In the genomic region with DNA sequence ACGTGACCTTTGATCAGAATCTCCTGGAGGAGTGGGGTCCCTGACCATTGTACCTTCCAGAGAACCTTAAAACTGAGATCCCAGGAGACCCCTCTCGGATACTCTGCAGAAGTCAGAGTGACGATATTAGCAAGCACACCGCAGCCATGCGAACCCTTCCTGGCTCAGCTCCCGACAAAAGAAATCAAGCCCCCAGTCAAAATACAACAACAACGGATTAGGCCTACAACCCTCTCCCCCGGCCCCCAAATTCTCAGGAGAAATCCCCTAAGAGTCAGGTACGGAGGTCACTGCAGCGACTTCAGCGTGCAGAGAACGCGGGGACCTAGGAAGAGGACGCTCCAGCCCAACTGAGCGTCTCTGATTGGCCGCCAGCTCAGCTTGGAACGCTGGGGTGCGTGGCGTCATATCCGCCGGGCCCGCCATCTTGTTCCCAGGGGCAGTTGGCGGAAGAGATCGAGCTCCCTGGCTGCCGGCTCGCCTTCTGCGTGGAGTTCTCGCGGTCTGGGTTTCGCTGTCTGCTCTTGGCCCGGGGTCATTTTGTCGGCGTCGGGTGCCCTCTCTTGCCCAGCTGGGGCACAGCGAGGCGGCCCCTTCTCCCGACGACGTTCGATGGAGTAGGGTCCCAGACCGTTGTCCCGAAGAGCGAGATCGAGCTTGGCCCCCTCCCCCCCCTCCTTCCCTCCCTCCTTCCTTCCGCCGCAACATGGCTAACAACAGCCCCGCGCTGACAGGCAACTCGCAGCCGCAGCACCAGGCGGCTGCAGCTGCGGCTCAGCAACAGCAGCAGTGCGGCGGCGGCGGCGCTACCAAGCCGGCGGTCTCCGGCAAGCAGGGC, we compare ENCODE assay signal across 1 cellular context.
TF ChIP-seq lines count a peak whose summit lies in the region.

A gene with protein sequence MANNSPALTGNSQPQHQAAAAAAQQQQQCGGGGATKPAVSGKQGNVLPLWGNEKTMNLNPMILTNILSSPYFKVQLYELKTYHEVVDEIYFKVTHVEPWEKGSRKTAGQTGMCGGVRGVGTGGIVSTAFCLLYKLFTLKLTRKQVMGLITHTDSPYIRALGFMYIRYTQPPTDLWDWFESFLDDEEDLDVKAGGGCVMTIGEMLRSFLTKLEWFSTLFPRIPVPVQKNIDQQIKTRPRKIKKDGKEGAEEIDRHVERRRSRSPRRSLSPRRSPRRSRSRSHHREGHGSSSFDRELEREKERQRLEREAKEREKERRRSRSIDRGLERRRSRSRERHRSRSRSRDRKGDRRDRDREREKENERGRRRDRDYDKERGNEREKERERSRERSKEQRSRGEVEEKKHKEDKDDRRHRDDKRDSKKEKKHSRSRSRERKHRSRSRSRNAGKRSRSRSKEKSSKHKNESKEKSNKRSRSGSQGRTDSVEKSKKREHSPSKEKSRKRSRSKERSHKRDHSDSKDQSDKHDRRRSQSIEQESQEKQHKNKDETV (plus strand): TSS at position 425 of the 838 bp plus-strand sequence. CDS start 282 bp downstream, at position 707.

TF ChIP-seq in HepG2, 621 proteins besides CTCF, POLR2A, EP300 and RAD21 (continued from another document and continues in another):
- TF ChIP-seq, protein P1, sequence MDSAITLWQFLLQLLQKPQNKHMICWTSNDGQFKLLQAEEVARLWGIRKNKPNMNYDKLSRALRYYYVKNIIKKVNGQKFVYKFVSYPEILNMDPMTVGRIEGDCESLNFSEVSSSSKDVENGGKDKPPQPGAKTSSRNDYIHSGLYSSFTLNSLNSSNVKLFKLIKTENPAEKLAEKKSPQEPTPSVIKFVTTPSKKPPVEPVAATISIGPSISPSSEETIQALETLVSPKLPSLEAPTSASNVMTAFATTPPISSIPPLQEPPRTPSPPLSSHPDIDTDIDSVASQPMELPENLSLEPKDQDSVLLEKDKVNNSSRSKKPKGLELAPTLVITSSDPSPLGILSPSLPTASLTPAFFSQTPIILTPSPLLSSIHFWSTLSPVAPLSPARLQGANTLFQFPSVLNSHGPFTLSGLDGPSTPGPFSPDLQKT (CRISPR knock-in tag; IDR thresholded peaks at IDR 0.05; ENCODE audit: borderline replicate concordance) = no peak
- TF ChIP-seq NFYB (CRISPR knock-in tag; IDR thresholded peaks at IDR 0.05) (peak; percentile 86), ZNF749 (CRISPR knock-in tag; IDR thresholded peaks at IDR 0.05; ENCODE audit: borderline replicate concordance) (peak; percentile 88), ZNF121 (CRISPR knock-in tag; IDR thresholded peaks at IDR 0.05) (no peak), RFXANK (CRISPR knock-in tag; IDR thresholded peaks at IDR 0.05) (peak; percentile 20; the same call in 1 of the 2 replicates), ZMYM4 (CRISPR knock-in tag; IDR thresholded peaks at IDR 0.05) (peak; percentile 98), SMAD1 (CRISPR knock-in tag; IDR thresholded peaks at IDR 0.05; ENCODE audit: borderline replicate concordance, low read depth) (no peak), ZNF20 (CRISPR knock-in tag; IDR thresholded peaks at IDR 0.05) (peak; percentile 60; the same call in 1 of the 2 replicates), TBX2 (CRISPR knock-in tag; IDR thresholded peaks at IDR 0.05; ENCODE audit: borderline replicate concordance) (peak; percentile 75; the same call in 1 of the 2 replicates), ZBTB21 (CRISPR knock-in tag; IDR thresholded peaks at IDR 0.05) (no peak; the same call in 1 of the 2 replicates), ZMYM2 (CRISPR knock-in tag; IDR thresholded peaks at IDR 0.05) (no peak), ZNF674 (CRISPR knock-in tag; IDR thresholded peaks at IDR 0.05; ENCODE audit: low read depth) (no peak), TARDBP (CRISPR knock-in tag; IDR thresholded peaks at IDR 0.05) (peak; percentile 66; the same call in 1 of the 2 replicates), TEAD2 (CRISPR knock-in tag; IDR thresholded peaks at IDR 0.05) (no peak; the same call in 1 of the 2 replicates), SUZ12 (IDR thresholded peaks at IDR 0.05; ENCODE audit: low read depth, low read length) (no peak), ZNF780A (CRISPR knock-in tag; IDR thresholded peaks at IDR 0.05) (no peak), GTF2F1 (IDR thresholded peaks at IDR 0.05; ENCODE audit: low read length) (no peak), ZNF160 (CRISPR knock-in tag; IDR thresholded peaks at IDR 0.05) (peak; percentile 32; the same call in 1 of the 2 replicates), MAF1 (CRISPR knock-in tag; IDR thresholded peaks at IDR 0.05; ENCODE audit: borderline replicate concordance) (peak; percentile 59; the same call in 1 of the 2 replicates), NCOA2 (CRISPR knock-in tag; IDR thresholded peaks at IDR 0.05) (peak; percentile 7; the same call in 1 of the 2 replicates), FOXA1 (IDR thresholded peaks at IDR 0.05) (no peak), FOXA1 (CRISPR knock-in tag; IDR thresholded peaks at IDR 0.05) (no peak), KDM5B (CRISPR knock-in tag; IDR thresholded peaks at IDR 0.05; ENCODE audit: borderline replicate concordance) (peak; percentile 86), ZNF329 (CRISPR knock-in tag; IDR thresholded peaks at IDR 0.05; ENCODE audit: low read depth) (no peak), HNF4A (CRISPR knock-in tag; IDR thresholded peaks at IDR 0.05) (peak; percentile 16; the same call in 1 of the 2 replicates), SPEN (CRISPR knock-in tag; IDR thresholded peaks at IDR 0.05; ENCODE audit: low read depth) (peak; percentile 71), ZIK1 (CRISPR knock-in tag; IDR thresholded peaks at IDR 0.05; ENCODE audit: borderline replicate concordance, low read depth) (no peak), HDAC2 (CRISPR knock-in tag; IDR thresholded peaks at IDR 0.05) (no peak), ZNF430 (CRISPR knock-in tag; IDR thresholded peaks at IDR 0.05) (0 out of 2 replicates have a peak, but pooled peaks have one; percentile 56), ZKSCAN1 (IDR thresholded peaks at IDR 0.05; ENCODE audit: low read length) (no peak), EHMT2 (IDR thresholded peaks at IDR 0.05; ENCODE audit: borderline replicate concordance, low read depth, low read length) (no peak), CBFB (CRISPR knock-in tag; IDR thresholded peaks at IDR 0.05) (no peak; the same call in 1 of the 2 replicates), ZNF543 (CRISPR knock-in tag; IDR thresholded peaks at IDR 0.05) (peak; percentile 81), KMT2B (CRISPR knock-in tag; IDR thresholded peaks at IDR 0.05) (peak; percentile 90), ESRRA (CRISPR knock-in tag; IDR thresholded peaks at IDR 0.05; ENCODE audit: low read depth) (peak; percentile 67; the same call in 1 of the 2 replicates), WIZ (CRISPR knock-in tag; IDR thresholded peaks at IDR 0.05) (no peak), ZNF260 (CRISPR knock-in tag; IDR thresholded peaks at IDR 0.05; ENCODE audit: borderline replicate concordance, low read depth) (no peak), PCBP2 (optimal IDR thresholded peaks at IDR 0.05; ENCODE audit: low read depth, low read length, poor library complexity, severe bottlenecking) (no peak), SRF (IDR thresholded peaks at IDR 0.05; ENCODE audit: low read depth, low read length) (no peak), ZNF713 (CRISPR knock-in tag; IDR thresholded peaks at IDR 0.05) (no peak), ZBTB42 (CRISPR knock-in tag; IDR thresholded peaks at IDR 0.05) (no peak), CCDC6 (CRISPR knock-in tag; IDR thresholded peaks at IDR 0.05) (peak; percentile 74; the same call in 1 of the 2 replicates), NKX3-1 (CRISPR knock-in tag; IDR thresholded peaks at IDR 0.05) (peak; percentile 87), ZFP82 (CRISPR knock-in tag; IDR thresholded peaks at IDR 0.05; ENCODE audit: borderline replicate concordance) (no peak)
- TF ChIP-seq, protein P2, sequence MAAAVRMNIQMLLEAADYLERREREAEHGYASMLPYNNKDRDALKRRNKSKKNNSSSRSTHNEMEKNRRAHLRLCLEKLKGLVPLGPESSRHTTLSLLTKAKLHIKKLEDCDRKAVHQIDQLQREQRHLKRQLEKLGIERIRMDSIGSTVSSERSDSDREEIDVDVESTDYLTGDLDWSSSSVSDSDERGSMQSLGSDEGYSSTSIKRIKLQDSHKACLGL (CRISPR knock-in tag; IDR thresholded peaks at IDR 0.05) = peak; percentile 58
- TF ChIP-seq, protein P3, sequence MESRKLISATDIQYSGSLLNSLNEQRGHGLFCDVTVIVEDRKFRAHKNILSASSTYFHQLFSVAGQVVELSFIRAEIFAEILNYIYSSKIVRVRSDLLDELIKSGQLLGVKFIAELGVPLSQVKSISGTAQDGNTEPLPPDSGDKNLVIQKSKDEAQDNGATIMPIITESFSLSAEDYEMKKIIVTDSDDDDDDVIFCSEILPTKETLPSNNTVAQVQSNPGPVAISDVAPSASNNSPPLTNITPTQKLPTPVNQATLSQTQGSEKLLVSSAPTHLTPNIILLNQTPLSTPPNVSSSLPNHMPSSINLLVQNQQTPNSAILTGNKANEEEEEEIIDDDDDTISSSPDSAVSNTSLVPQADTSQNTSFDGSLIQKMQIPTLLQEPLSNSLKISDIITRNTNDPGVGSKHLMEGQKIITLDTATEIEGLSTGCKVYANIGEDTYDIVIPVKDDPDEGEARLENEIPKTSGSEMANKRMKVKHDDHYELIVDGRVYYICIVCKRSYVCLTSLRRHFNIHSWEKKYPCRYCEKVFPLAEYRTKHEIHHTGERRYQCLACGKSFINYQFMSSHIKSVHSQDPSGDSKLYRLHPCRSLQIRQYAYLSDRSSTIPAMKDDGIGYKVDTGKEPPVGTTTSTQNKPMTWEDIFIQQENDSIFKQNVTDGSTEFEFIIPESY (CRISPR knock-in tag; IDR thresholded peaks at IDR 0.05) = no peak
- TF ChIP-seq, protein P4, sequence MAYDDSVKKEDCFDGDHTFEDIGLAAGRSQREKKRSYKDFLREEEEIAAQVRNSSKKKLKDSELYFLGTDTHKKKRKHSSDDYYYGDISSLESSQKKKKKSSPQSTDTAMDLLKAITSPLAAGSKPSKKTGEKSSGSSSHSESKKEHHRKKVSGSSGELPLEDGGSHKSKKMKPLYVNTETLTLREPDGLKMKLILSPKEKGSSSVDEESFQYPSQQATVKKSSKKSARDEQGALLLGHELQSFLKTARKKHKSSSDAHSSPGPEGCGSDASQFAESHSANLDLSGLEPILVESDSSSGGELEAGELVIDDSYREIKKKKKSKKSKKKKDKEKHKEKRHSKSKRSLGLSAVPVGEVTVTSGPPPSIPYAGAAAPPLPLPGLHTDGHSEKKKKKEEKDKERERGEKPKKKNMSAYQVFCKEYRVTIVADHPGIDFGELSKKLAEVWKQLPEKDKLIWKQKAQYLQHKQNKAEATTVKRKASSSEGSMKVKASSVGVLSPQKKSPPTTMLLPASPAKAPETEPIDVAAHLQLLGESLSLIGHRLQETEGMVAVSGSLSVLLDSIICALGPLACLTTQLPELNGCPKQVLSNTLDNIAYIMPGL (CRISPR knock-in tag; IDR thresholded peaks at IDR 0.05; ENCODE audit: borderline replicate concordance in 1 of 2, low read depth in 1 of 2) = peak; percentile 18 to 90; a peak in 3 of 4 replicates
- TF ChIP-seq, protein P5, sequence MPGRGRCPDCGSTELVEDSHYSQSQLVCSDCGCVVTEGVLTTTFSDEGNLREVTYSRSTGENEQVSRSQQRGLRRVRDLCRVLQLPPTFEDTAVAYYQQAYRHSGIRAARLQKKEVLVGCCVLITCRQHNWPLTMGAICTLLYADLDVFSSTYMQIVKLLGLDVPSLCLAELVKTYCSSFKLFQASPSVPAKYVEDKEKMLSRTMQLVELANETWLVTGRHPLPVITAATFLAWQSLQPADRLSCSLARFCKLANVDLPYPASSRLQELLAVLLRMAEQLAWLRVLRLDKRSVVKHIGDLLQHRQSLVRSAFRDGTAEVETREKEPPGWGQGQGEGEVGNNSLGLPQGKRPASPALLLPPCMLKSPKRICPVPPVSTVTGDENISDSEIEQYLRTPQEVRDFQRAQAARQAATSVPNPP (CRISPR knock-in tag; IDR thresholded peaks at IDR 0.05) = 0 out of 2 replicates have a peak, but pooled peaks have one; percentile 55
- TF ChIP-seq, protein P6, sequence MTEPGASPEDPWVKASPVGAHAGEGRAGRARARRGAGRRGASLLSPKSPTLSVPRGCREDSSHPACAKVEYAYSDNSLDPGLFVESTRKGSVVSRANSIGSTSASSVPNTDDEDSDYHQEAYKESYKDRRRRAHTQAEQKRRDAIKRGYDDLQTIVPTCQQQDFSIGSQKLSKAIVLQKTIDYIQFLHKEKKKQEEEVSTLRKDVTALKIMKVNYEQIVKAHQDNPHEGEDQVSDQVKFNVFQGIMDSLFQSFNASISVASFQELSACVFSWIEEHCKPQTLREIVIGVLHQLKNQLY (CRISPR knock-in tag; IDR thresholded peaks at IDR 0.05) = no peak
- TF ChIP-seq, protein P7, sequence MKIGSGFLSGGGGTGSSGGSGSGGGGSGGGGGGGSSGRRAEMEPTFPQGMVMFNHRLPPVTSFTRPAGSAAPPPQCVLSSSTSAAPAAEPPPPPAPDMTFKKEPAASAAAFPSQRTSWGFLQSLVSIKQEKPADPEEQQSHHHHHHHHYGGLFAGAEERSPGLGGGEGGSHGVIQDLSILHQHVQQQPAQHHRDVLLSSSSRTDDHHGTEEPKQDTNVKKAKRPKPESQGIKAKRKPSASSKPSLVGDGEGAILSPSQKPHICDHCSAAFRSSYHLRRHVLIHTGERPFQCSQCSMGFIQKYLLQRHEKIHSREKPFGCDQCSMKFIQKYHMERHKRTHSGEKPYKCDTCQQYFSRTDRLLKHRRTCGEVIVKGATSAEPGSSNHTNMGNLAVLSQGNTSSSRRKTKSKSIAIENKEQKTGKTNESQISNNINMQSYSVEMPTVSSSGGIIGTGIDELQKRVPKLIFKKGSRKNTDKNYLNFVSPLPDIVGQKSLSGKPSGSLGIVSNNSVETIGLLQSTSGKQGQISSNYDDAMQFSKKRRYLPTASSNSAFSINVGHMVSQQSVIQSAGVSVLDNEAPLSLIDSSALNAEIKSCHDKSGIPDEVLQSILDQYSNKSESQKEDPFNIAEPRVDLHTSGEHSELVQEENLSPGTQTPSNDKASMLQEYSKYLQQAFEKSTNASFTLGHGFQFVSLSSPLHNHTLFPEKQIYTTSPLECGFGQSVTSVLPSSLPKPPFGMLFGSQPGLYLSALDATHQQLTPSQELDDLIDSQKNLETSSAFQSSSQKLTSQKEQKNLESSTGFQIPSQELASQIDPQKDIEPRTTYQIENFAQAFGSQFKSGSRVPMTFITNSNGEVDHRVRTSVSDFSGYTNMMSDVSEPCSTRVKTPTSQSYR (CRISPR knock-in tag; IDR thresholded peaks at IDR 0.05; ENCODE audit: borderline replicate concordance) = 0 out of 2 replicates have a peak, but pooled peaks have one; percentile 52
- TF ChIP-seq, protein P8, sequence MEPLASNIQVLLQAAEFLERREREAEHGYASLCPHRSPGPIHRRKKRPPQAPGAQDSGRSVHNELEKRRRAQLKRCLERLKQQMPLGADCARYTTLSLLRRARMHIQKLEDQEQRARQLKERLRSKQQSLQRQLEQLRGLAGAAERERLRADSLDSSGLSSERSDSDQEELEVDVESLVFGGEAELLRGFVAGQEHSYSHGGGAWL (CRISPR knock-in tag; IDR thresholded peaks at IDR 0.05) = no peak
- TF ChIP-seq, protein P9, sequence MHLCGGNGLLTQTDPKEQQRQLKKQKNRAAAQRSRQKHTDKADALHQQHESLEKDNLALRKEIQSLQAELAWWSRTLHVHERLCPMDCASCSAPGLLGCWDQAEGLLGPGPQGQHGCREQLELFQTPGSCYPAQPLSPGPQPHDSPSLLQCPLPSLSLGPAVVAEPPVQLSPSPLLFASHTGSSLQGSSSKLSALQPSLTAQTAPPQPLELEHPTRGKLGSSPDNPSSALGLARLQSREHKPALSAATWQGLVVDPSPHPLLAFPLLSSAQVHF (CRISPR knock-in tag; IDR thresholded peaks at IDR 0.05) = no peak
- TF ChIP-seq, protein P10, sequence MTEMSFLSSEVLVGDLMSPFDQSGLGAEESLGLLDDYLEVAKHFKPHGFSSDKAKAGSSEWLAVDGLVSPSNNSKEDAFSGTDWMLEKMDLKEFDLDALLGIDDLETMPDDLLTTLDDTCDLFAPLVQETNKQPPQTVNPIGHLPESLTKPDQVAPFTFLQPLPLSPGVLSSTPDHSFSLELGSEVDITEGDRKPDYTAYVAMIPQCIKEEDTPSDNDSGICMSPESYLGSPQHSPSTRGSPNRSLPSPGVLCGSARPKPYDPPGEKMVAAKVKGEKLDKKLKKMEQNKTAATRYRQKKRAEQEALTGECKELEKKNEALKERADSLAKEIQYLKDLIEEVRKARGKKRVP (CRISPR knock-in tag; IDR thresholded peaks at IDR 0.05) = peak in 1 of 2 experiments; percentile 45; a peak in 1 of 4 replicates
